In genomic region chr18:58603365-58604067, GRCh38 we compare ENCODE assay signal across 17 cellular contexts. TPM values are rescaled to one million over a fixed set of nuclear protein-coding genes. Genes with fewer than 3 reads are reported as not detected.
DNase-seq lines count a peak whose midpoint lies in the region; ATAC-seq, FAIRE-seq and TF ChIP-seq lines count a peak whose summit lies in the region.
"Had no signal": no experiment of that assay in that cellular context is flagged by ENCODE, and none has a peak within 500 bp of the region (broad histone marks: within the 10 kb centered on the region; RNA-seq: fewer than 3 reads in every experiment).

No MANE protein-coding gene starts in this region.

- H3K27me3 ChIP-seq in hepatocyte = no peaks in the 10 kb centered on the region
- no peaks in the 10 kb centered on the region for H3K27me3 ChIP-seq in small intestine (ENCODE audit: control insufficient read depth in 2 of 2, insufficient read depth in 2 of 2, low read length in 2 of 2)

- H3K9me3 ChIP-seq in SK-N-MC (ENCODE audit: low read depth, low read length) (no peaks in the 10 kb centered on the region), hepatocyte (ENCODE audit: low read depth) (no peaks in the 10 kb centered on the region), small intestine (ENCODE audit: control insufficient read depth, low read depth) (no peaks in the 10 kb centered on the region)

- H4K20me1 ChIP-seq in hepatocyte (ENCODE audit: insufficient read depth, poor library complexity, severe bottlenecking) = no peaks in the 10 kb centered on the region

- 47% methylated on average over 12 of the region's 13 CpGs for WGBS in hepatocyte (ENCODE audit: low lambda C conversion rate, missing lambda C conversion rate)
- 34 to 62% (median 60%) methylated on average over 13 of the region's 13 CpGs for WGBS in small intestine, 3 donors

- peak overlapping the region; percentile 30; the same call in 1 of the 2 replicates for H3K4me3 ChIP-seq in SK-N-MC
- no peak overlapping the region for H3K4me3 ChIP-seq in hepatocyte
- H3K4me3 ChIP-seq in small intestine (ENCODE audit: low read depth in 1 of 2, low read length in 2 of 2) = no peak overlapping the region

- H3K4me1 ChIP-seq in hepatocyte (ENCODE audit: insufficient read depth) (peaks cover 3% of the 10 kb centered on the region), small intestine (ENCODE audit: control insufficient read depth in 2 of 2, insufficient read depth in 1 of 2, low read depth in 1 of 2, low read length in 1 of 2) (no peaks in the 10 kb centered on the region)

- H3K36me3 ChIP-seq in SK-N-MC (ENCODE audit: insufficient read depth, low read length) (no peaks in the 10 kb centered on the region), hepatocyte (replicated peaks; ENCODE audit: insufficient read depth, low read depth) (no peaks in the 10 kb centered on the region), small intestine (ENCODE audit: control insufficient read depth in 2 of 2, insufficient read depth in 2 of 2, low read length in 2 of 2) (no peaks in the 10 kb centered on the region)

- H3K27ac ChIP-seq in SK-N-MC (no peak overlapping the region), hepatocyte (no peak overlapping the region), small intestine (ENCODE audit: low read depth in 1 of 2, low read length in 1 of 2) (no peak overlapping the region)
- H3K27ac ChIP-seq: epithelial cell of prostate had no signal

- peaks cover 54% of the 10 kb centered on the region for H3K4me1 Mint-ChIP-seq in activated T-cell treated with anti-CD3 and anti-CD28 coated beads, Interleukin-2, amount 50 U/mL, for 72 hours (ENCODE audit: low read depth)
- peaks cover 19% of the 10 kb centered on the region for H3K4me1 Mint-ChIP-seq in stimulated activated memory B cell treated with anti-CD40 and anti-IgM and Interleukin-4, amounts not matched to agents 10 μg/mL and 1 μg/mL and 100 μg/mL, for 72 hours
- peaks cover 5% of the 10 kb centered on the region for H3K4me1 Mint-ChIP-seq in progenitor cell of endocrine pancreas (ENCODE audit: low read depth)

- peaks cover 0 to 5% of the 10 kb centered on the region in 2 donors for H3K36me3 Mint-ChIP-seq in activated T-cell treated with anti-CD3 and anti-CD28 coated beads, Interleukin-2, amount 50 U/mL, for 72 hours (ENCODE audit: insufficient read depth in 2 of 2)
- no peaks in the 10 kb centered on the region for H3K36me3 Mint-ChIP-seq in stimulated activated memory B cell treated with anti-CD40 and anti-IgM and Interleukin-4, amounts not matched to agents 10 μg/mL and 1 μg/mL and 100 μg/mL, for 72 hours
- no peaks in the 10 kb centered on the region for H3K36me3 Mint-ChIP-seq in progenitor cell of endocrine pancreas (ENCODE audit: insufficient read depth)
- H3K36me3 Mint-ChIP-seq: IgD-negative memory B cell, natural killer cell had no signal

- peak in 1 of 2 donors; percentile 19 for DNase-seq in activated T-cell treated with anti-CD3 and anti-CD28 coated beads, Interleukin-2, amount 50 U/mL, for 72 hours
- DNase-seq in activated T-cell treated with anti-CD3 and anti-CD28 coated beads, Interleukin-2, amount 50 U/mL, for 48 hours = no peak
- no peak for DNase-seq in SK-N-MC (ENCODE audit: low read depth, low spot score)
- DNase-seq in hepatocyte (ENCODE audit: low spot score) = no peak
- DNase-seq in small intestine = no peak
- DNase-seq in progenitor cell of endocrine pancreas (ENCODE audit: low spot score, unreplicated experiment) = no peak
- DNase-seq: activated CD4-positive, alpha-beta T cell treated with anti-CD3 and anti-CD28 coated beads for 1 hour; amniotic stem cell; natural killer cell; NCI-H2171; stimulated activated CD4-positive, alpha-beta T cell treated with anti-CD3 and anti-CD28 coated beads, Interleukin-15, amount 100 ng/mL, for 24 hours had no signal

- peaks cover 6% of the 10 kb centered on the region for H3K27me3 Mint-ChIP-seq in activated T-cell treated with anti-CD3 and anti-CD28 coated beads, Interleukin-2, amount 50 U/mL, for 72 hours (ENCODE audit: low read depth)
- H3K27me3 Mint-ChIP-seq in stimulated activated memory B cell treated with anti-CD40 and anti-IgM and Interleukin-4, amounts not matched to agents 10 μg/mL and 1 μg/mL and 100 μg/mL, for 72 hours = no peaks in the 10 kb centered on the region
- H3K27me3 Mint-ChIP-seq in progenitor cell of endocrine pancreas = no peaks in the 10 kb centered on the region
- H3K27me3 Mint-ChIP-seq: IgD-negative memory B cell had no signal

- no peak overlapping the region for H3K27ac Mint-ChIP-seq in activated T-cell treated with anti-CD3 and anti-CD28 coated beads, Interleukin-2, amount 50 U/mL, for 72 hours
- H3K27ac Mint-ChIP-seq in stimulated activated memory B cell treated with anti-CD40 and anti-IgM and Interleukin-4, amounts not matched to agents 10 μg/mL and 1 μg/mL and 100 μg/mL, for 72 hours = peak overlapping the region; percentile 18
- H3K27ac Mint-ChIP-seq in progenitor cell of endocrine pancreas = no peak overlapping the region
- H3K27ac Mint-ChIP-seq: IgD-negative memory B cell, natural killer cell had no signal

- peak overlapping the region; percentile 31 for H3K4me2 ChIP-seq in hepatocyte

- no peak for ATAC-seq in activated T-cell treated with anti-CD3 and anti-CD28 coated beads, Interleukin-2, amount 50 U/mL, for 72 hours (replicated peaks in 1 of 2)
- no peak for ATAC-seq in stimulated activated memory B cell treated with anti-CD40 and anti-IgM and Interleukin-4, amounts not matched to agents 10 μg/mL and 1 μg/mL and 100 μg/mL, for 72 hours
- no peak for ATAC-seq in HG02798 (IDR thresholded peaks at IDR 0.05; ENCODE audit: poor library complexity, unreplicated experiment)
- ATAC-seq: natural killer cell, Right ventricle myocardium inferior had no signal

- H2AFZ ChIP-seq in hepatocyte = no peak overlapping the region

- no peak for FAIRE-seq in small intestine (lab: Jason Lieb, UNC)
- FAIRE-seq: G401.6 had no signal

- H3K9me3 Mint-ChIP-seq in activated T-cell treated with anti-CD3 and anti-CD28 coated beads, Interleukin-2, amount 50 U/mL, for 72 hours = peaks cover 3 to 4% of the 10 kb centered on the region in 2 donors
- H3K9me3 Mint-ChIP-seq in stimulated activated memory B cell treated with anti-CD40 and anti-IgM and Interleukin-4, amounts not matched to agents 10 μg/mL and 1 μg/mL and 100 μg/mL, for 72 hours = no peaks in the 10 kb centered on the region
- peaks cover 5% of the 10 kb centered on the region for H3K9me3 Mint-ChIP-seq in progenitor cell of endocrine pancreas (ENCODE audit: low read depth)
- H3K9me3 Mint-ChIP-seq: IgD-negative memory B cell, natural killer cell had no signal

- H3K9me2 ChIP-seq in hepatocyte (replicated peaks; ENCODE audit: insufficient read depth) = no peaks in the 10 kb centered on the region

- peak overlapping the region; percentile 1 to 66 for H3K4me3 Mint-ChIP-seq in activated T-cell treated with anti-CD3 and anti-CD28 coated beads, Interleukin-2, amount 50 U/mL, for 72 hours
- H3K4me3 Mint-ChIP-seq in stimulated activated memory B cell treated with anti-CD40 and anti-IgM and Interleukin-4, amounts not matched to agents 10 μg/mL and 1 μg/mL and 100 μg/mL, for 72 hours = no peak overlapping the region
- no peak overlapping the region for H3K4me3 Mint-ChIP-seq in progenitor cell of endocrine pancreas (ENCODE audit: low read depth)
- H3K4me3 Mint-ChIP-seq: IgD-negative memory B cell, natural killer cell had no signal

- TF ChIP-seq CTCF in hepatocyte (IDR thresholded peaks at IDR 0.05; ENCODE audit: poor library complexity) (no peak), progenitor cell of endocrine pancreas (IDR thresholded peaks at IDR 0.05; ENCODE audit: unreplicated experiment) (no peak)

- H3K79me2 ChIP-seq in hepatocyte = no peaks in the 10 kb centered on the region

- no peak overlapping the region for H3K9ac ChIP-seq in SK-N-MC (ENCODE audit: insufficient read length)

RNA-seq across cellular contexts. Expression of gene ALPK2, which starts 25.4 kb away (rescaled TPM):
- 10 to 100 TPM; 12.7 to 18.5 TPM for total RNA-seq in activated T-cell treated with anti-CD3 and anti-CD28 coated beads, Interleukin-2, amount 50 U/mL, for 72 hours
- total RNA-seq in hepatocyte = 22.8 and 25.0 TPM in 2 replicates
- polyA plus RNA-seq in hepatocyte = 13.6 and 18.5 TPM in 2 replicates
- under 1 TPM in 2 of 3 donors, not detected in 1; 0.07 to 0.27 TPM for polyA plus RNA-seq in small intestine
- 0.26 and 0.29 TPM in 2 replicates for total RNA-seq in progenitor cell of endocrine pancreas
- polyA plus RNA-seq: IgD-negative memory B cell had no signal

Comparison
In these comparisons a context has a peak if more than half of its experiments do, and no peak if none do; other contexts are left out.
1. H3K4me3 Mint-ChIP-seq: peak in activated T-cell treated with anti-CD3 and anti-CD28 coated beads, Interleukin-2, amount 50 U/mL, for 72 hours (2 of 2); none in stimulated activated memory B cell treated with anti-CD40 and anti-IgM and Interleukin-4, amounts not matched to agents 10 μg/mL and 1 μg/mL and 100 μg/mL, for 72 hours (single experiment) and progenitor cell of endocrine pancreas (single experiment).
2. RNA of gene ALPK2, which starts 25.4 kb away (total RNA-seq): 22.8 to 25.0 TPM in hepatocyte and 12.7 to 18.5 TPM in activated T-cell treated with anti-CD3 and anti-CD28 coated beads, Interleukin-2, amount 50 U/mL, for 72 hours; 0.26 to 0.29 TPM in progenitor cell of endocrine pancreas; every median in the first group is over 10 times any median in the second.